7 cellular contexts compared by ENCODE assay signal in genomic region chr3:113838631-113839209, GRCh38. TPM values are rescaled to one million over a fixed set of nuclear protein-coding genes. Genes with fewer than 3 reads are reported as not detected.
DNase-seq lines count a peak whose midpoint lies in the region; ATAC-seq and TF ChIP-seq lines count a peak whose summit lies in the region.

Gene GRAMD1C, plus strand, starts transcription at chr3:113838788. Its CDS starts 122 bp downstream, at chr3:113838910.

- ATAC-seq in GM18511 (IDR thresholded peaks at IDR 0.05; ENCODE audit: unreplicated experiment) (peak; percentile 91), HG03045 (IDR thresholded peaks at IDR 0.05; ENCODE audit: unreplicated experiment) (peak; percentile 91), sciatic nerve (peak; percentile 96)

- peak; percentile 90 for TF ChIP-seq CTCF in astrocyte of the spinal cord (IDR thresholded peaks at IDR 0.05; ENCODE audit: low read depth, low read length)

- intact Hi-C loops in sciatic nerve (cut with DNase I) = no loop called here

- DNase-seq in NCI-H2029 treated with DMSO at 0.1 percent for 48 hours (lab: John Stamatoyannopoulos, UW) (peak; percentile 67), T1000 (lab: John Stamatoyannopoulos, UW) (peak; percentile 62), astrocyte of the spinal cord (ENCODE audit: low read depth, low spot score) (peak; percentile 89), iPS DF 19.7 (ENCODE audit: low read depth, low spot score) (peak; percentile 71), sciatic nerve (ENCODE audit: low spot score) (peak; percentile 91)

- peak within 1 kb of the TSS; percentile 78 for H3K4me3 ChIP-seq in astrocyte of the spinal cord (ENCODE audit: low read depth, low read length)

- in situ Hi-C loops in astrocyte of the spinal cord (cut with HindIII; ENCODE audit: low sequenced_read_pairs) = no loop called here

RNA-seq across cellular contexts. Expression of gene GRAMD1C, which starts in this region (rescaled TPM):
- 3.0 TPM for total RNA-seq in sciatic nerve

Comparison
In these comparisons a context has a peak if more than half of its experiments do, and no peak if none do; other contexts are left out.
1. Peak in every context shown above with its lines: DNase-seq, ATAC-seq and H3K4me3 ChIP-seq.